In the genomic region with DNA sequence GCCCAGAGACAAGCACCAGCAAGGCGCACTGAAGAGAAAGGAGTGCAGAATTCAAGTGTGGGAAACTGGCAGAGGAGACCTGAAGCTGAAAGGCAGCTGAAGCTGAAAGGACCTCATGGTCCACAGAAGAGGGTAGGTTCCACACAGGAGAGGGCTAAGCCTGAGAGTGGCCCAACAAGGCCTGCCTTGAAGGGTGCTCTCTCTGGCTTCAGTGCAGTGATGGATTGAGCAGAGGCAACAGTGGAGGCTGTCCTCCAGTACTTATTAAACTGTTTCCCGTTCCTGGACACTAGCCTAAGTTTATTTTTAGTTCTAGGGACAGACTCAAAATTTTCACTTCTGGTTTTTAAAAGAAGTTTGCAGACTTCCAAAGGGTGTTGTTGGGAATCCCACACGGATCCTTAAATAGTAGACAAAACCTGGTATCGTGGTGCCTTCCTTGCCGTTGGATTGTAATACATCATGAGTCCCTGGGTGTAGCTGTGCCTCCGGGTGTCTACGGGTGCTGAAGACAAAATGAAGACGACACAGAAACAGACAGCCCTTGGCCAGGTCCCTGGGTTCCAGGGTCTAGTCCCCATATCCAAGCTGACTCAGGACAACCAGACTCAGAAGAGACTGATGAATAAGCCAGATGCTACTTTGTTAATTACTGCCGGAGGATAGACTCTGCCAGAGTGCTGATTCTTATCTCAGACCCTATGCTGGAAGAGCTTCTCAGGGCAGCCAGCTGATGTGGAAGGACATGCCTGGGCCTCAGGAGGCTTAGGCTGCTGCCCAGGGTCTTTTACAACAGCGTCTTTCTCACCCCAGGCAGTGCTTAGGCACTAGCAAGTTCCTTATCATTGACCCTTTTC, we compare ENCODE assay signal across 1 cellular context.
TF ChIP-seq lines count a peak whose summit lies in the region.

No MANE protein-coding gene starts in this region.

TF ChIP-seq in GM23338, 12 proteins besides CTCF, POLR2A, EP300 and RAD21 (continued from another document):
- TF ChIP-seq, protein P1, sequence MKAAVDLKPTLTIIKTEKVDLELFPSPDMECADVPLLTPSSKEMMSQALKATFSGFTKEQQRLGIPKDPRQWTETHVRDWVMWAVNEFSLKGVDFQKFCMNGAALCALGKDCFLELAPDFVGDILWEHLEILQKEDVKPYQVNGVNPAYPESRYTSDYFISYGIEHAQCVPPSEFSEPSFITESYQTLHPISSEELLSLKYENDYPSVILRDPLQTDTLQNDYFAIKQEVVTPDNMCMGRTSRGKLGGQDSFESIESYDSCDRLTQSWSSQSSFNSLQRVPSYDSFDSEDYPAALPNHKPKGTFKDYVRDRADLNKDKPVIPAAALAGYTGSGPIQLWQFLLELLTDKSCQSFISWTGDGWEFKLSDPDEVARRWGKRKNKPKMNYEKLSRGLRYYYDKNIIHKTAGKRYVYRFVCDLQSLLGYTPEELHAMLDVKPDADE (IDR thresholded peaks at IDR 0.05), result no peak
- TF ChIP-seq ZNF331 (CRISPR knock-in tag; IDR thresholded peaks at IDR 0.05; ENCODE audit: low read depth), result no peak
- no peak for TF ChIP-seq STAT1 (IDR thresholded peaks at IDR 0.05; ENCODE audit: unreplicated experiment)
- no peak for TF ChIP-seq NANOG (IDR thresholded peaks at IDR 0.05; ENCODE audit: borderline replicate concordance)
- TF ChIP-seq, protein P2, sequence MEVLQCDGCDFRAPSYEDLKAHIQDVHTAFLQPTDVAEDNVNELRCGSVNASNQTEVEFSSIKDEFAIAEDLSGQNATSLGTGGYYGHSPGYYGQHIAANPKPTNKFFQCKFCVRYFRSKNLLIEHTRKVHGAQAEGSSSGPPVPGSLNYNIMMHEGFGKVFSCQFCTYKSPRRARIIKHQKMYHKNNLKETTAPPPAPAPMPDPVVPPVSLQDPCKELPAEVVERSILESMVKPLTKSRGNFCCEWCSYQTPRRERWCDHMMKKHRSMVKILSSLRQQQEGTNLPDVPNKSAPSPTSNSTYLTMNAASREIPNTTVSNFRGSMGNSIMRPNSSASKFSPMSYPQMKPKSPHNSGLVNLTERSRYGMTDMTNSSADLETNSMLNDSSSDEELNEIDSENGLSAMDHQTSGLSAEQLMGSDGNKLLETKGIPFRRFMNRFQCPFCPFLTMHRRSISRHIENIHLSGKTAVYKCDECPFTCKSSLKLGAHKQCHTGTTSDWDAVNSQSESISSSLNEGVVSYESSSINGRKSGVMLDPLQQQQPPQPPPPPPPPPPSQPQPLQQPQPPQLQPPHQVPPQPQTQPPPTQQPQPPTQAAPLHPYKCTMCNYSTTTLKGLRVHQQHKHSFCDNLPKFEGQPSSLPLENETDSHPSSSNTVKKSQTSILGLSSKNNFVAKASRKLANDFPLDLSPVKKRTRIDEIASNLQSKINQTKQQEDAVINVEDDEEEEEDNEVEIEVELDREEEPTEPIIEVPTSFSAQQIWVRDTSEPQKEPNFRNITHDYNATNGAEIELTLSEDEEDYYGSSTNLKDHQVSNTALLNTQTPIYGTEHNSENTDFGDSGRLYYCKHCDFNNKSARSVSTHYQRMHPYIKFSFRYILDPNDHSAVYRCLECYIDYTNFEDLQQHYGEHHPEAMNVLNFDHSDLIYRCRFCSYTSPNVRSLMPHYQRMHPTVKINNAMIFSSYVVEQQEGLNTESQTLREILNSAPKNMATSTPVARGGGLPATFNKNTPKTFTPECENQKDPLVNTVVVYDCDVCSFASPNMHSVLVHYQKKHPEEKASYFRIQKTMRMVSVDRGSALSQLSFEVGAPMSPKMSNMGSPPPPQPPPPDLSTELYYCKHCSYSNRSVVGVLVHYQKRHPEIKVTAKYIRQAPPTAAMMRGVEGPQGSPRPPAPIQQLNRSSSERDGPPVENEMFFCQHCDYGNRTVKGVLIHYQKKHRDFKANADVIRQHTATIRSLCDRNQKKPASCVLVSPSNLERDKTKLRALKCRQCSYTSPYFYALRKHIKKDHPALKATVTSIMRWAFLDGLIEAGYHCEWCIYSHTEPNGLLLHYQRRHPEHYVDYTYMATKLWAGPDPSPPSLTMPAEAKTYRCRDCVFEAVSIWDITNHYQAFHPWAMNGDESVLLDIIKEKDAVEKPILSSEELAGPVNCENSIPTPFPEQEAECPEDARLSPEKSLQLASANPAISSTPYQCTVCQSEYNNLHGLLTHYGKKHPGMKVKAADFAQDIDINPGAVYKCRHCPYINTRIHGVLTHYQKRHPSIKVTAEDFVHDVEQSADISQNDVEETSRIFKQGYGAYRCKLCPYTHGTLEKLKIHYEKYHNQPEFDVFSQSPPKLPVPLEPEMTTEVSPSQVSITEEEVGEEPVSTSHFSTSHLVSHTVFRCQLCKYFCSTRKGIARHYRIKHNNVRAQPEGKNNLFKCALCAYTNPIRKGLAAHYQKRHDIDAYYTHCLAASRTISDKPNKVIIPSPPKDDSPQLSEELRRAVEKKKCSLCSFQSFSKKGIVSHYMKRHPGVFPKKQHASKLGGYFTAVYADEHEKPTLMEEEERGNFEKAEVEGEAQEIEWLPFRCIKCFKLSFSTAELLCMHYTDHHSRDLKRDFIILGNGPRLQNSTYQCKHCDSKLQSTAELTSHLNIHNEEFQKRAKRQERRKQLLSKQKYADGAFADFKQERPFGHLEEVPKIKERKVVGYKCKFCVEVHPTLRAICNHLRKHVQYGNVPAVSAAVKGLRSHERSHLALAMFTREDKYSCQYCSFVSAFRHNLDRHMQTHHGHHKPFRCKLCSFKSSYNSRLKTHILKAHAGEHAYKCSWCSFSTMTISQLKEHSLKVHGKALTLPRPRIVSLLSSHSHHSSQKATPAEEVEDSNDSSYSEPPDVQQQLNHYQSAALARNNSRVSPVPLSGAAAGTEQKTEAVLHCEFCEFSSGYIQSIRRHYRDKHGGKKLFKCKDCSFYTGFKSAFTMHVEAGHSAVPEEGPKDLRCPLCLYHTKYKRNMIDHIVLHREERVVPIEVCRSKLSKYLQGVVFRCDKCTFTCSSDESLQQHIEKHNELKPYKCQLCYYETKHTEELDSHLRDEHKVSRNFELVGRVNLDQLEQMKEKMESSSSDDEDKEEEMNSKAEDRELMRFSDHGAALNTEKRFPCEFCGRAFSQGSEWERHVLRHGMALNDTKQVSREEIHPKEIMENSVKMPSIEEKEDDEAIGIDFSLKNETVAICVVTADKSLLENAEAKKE (CRISPR knock-in tag; IDR thresholded peaks at IDR 0.05), result no peak
- no peak for TF ChIP-seq POLR2AphosphoS5 (IDR thresholded peaks at IDR 0.05; ENCODE audit: low read depth)
- TF ChIP-seq, protein P3, sequence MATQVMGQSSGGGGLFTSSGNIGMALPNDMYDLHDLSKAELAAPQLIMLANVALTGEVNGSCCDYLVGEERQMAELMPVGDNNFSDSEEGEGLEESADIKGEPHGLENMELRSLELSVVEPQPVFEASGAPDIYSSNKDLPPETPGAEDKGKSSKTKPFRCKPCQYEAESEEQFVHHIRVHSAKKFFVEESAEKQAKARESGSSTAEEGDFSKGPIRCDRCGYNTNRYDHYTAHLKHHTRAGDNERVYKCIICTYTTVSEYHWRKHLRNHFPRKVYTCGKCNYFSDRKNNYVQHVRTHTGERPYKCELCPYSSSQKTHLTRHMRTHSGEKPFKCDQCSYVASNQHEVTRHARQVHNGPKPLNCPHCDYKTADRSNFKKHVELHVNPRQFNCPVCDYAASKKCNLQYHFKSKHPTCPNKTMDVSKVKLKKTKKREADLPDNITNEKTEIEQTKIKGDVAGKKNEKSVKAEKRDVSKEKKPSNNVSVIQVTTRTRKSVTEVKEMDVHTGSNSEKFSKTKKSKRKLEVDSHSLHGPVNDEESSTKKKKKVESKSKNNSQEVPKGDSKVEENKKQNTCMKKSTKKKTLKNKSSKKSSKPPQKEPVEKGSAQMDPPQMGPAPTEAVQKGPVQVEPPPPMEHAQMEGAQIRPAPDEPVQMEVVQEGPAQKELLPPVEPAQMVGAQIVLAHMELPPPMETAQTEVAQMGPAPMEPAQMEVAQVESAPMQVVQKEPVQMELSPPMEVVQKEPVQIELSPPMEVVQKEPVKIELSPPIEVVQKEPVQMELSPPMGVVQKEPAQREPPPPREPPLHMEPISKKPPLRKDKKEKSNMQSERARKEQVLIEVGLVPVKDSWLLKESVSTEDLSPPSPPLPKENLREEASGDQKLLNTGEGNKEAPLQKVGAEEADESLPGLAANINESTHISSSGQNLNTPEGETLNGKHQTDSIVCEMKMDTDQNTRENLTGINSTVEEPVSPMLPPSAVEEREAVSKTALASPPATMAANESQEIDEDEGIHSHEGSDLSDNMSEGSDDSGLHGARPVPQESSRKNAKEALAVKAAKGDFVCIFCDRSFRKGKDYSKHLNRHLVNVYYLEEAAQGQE (IDR thresholded peaks at IDR 0.05; ENCODE audit: unreplicated experiment), result no peak
- no peak for TF ChIP-seq ZNF114 (CRISPR knock-in tag; IDR thresholded peaks at IDR 0.05)
